1 cellular context compared by ENCODE assay signal in genomic region chr4:70839537-70840093, GRCh38.
TF ChIP-seq lines count a peak whose summit lies in the region.

Gene GRSF1, minus strand, starts transcription at chr4:70839890. Its CDS starts 63 bp downstream, at chr4:70839827.

TF ChIP-seq in HepG2, 621 proteins besides CTCF, POLR2A, EP300 and RAD21 (continued from another document and continues in another):
- TF ChIP-seq, protein P1, sequence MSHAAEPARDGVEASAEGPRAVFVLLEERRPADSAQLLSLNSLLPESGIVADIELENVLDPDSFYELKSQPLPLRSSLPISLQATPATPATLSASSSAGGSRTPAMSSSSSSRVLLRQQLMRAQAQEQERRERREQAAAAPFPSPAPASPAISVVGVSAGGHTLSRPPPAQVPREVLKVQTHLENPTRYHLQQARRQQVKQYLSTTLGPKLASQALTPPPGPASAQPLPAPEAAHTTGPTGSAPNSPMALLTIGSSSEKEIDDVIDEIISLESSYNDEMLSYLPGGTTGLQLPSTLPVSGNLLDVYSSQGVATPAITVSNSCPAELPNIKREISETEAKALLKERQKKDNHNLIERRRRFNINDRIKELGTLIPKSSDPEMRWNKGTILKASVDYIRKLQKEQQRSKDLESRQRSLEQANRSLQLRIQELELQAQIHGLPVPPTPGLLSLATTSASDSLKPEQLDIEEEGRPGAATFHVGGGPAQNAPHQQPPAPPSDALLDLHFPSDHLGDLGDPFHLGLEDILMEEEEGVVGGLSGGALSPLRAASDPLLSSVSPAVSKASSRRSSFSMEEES (CRISPR knock-in tag; IDR thresholded peaks at IDR 0.05) = no peak
- TF ChIP-seq, protein P2, sequence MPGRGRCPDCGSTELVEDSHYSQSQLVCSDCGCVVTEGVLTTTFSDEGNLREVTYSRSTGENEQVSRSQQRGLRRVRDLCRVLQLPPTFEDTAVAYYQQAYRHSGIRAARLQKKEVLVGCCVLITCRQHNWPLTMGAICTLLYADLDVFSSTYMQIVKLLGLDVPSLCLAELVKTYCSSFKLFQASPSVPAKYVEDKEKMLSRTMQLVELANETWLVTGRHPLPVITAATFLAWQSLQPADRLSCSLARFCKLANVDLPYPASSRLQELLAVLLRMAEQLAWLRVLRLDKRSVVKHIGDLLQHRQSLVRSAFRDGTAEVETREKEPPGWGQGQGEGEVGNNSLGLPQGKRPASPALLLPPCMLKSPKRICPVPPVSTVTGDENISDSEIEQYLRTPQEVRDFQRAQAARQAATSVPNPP (CRISPR knock-in tag; IDR thresholded peaks at IDR 0.05) = peak; percentile 33; the same call in 1 of the 2 replicates
- TF ChIP-seq MEIS2 (CRISPR knock-in tag; IDR thresholded peaks at IDR 0.05) (peak; percentile 15; the same call in 1 of the 2 replicates), ZNF350 (CRISPR knock-in tag; IDR thresholded peaks at IDR 0.05; ENCODE audit: borderline replicate concordance, low read depth) (no peak), ZSCAN21 (CRISPR knock-in tag; IDR thresholded peaks at IDR 0.05; ENCODE audit: borderline replicate concordance) (peak; percentile 81), ZBTB7B (CRISPR knock-in tag; IDR thresholded peaks at IDR 0.05) (no peak), AHDC1 (CRISPR knock-in tag; IDR thresholded peaks at IDR 0.05; ENCODE audit: borderline replicate concordance) (no peak), ATRX (CRISPR knock-in tag; IDR thresholded peaks at IDR 0.05; ENCODE audit: borderline replicate concordance) (no peak), ZNF460 (CRISPR knock-in tag; IDR thresholded peaks at IDR 0.05; ENCODE audit: borderline replicate concordance) (no peak), TBX2 (CRISPR knock-in tag; IDR thresholded peaks at IDR 0.05; ENCODE audit: borderline replicate concordance) (no peak), ZNF598 (CRISPR knock-in tag; IDR thresholded peaks at IDR 0.05; ENCODE audit: borderline replicate concordance) (no peak), STAG1 (CRISPR knock-in tag; IDR thresholded peaks at IDR 0.05) (no peak), CBX2 (IDR thresholded peaks at IDR 0.05; ENCODE audit: low read depth, low read length) (no peak), CBX2 (CRISPR knock-in tag; IDR thresholded peaks at IDR 0.05; ENCODE audit: low read depth) (no peak), SRF (IDR thresholded peaks at IDR 0.05; ENCODE audit: low read depth, low read length) (no peak), SP5 (CRISPR knock-in tag; IDR thresholded peaks at IDR 0.05; ENCODE audit: borderline replicate concordance, low read depth) (peak; percentile 81), ZNF670 (CRISPR knock-in tag; IDR thresholded peaks at IDR 0.05; ENCODE audit: borderline replicate concordance) (no peak), ZNF512B (CRISPR knock-in tag; IDR thresholded peaks at IDR 0.05; ENCODE audit: borderline replicate concordance) (no peak), SMYD3 (CRISPR knock-in tag; IDR thresholded peaks at IDR 0.05) (no peak), FOXJ3 (CRISPR knock-in tag; IDR thresholded peaks at IDR 0.05; ENCODE audit: borderline replicate concordance) (no peak), ZBTB3 (CRISPR knock-in tag; IDR thresholded peaks at IDR 0.05; ENCODE audit: borderline replicate concordance, low read depth) (no peak), ARNT2 (CRISPR knock-in tag; IDR thresholded peaks at IDR 0.05; ENCODE audit: low read depth) (no peak; the same call in 1 of the 2 replicates), PITX1 (CRISPR knock-in tag; IDR thresholded peaks at IDR 0.05) (no peak)
- TF ChIP-seq, protein P3, sequence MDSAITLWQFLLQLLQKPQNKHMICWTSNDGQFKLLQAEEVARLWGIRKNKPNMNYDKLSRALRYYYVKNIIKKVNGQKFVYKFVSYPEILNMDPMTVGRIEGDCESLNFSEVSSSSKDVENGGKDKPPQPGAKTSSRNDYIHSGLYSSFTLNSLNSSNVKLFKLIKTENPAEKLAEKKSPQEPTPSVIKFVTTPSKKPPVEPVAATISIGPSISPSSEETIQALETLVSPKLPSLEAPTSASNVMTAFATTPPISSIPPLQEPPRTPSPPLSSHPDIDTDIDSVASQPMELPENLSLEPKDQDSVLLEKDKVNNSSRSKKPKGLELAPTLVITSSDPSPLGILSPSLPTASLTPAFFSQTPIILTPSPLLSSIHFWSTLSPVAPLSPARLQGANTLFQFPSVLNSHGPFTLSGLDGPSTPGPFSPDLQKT (CRISPR knock-in tag; IDR thresholded peaks at IDR 0.05; ENCODE audit: borderline replicate concordance) = no peak
- TF ChIP-seq, protein P4, sequence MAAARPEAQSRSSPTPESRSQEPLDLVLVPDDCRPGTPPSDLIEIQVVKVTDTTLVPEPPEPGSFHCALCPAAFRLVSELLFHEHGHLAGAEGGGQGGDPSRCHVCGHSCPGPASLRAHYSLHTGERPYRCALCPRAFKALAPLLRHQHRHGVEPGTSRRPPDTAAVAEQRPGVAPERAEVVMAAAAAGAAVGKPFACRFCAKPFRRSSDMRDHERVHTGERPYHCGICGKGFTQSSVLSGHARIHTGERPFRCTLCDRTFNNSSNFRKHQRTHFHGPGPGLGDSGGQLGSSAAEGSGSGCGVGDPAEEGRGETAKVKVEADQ (CRISPR knock-in tag; IDR thresholded peaks at IDR 0.05; ENCODE audit: borderline replicate concordance) = peak; percentile 7; the same call in 1 of the 2 replicates
- TF ChIP-seq, protein P5, sequence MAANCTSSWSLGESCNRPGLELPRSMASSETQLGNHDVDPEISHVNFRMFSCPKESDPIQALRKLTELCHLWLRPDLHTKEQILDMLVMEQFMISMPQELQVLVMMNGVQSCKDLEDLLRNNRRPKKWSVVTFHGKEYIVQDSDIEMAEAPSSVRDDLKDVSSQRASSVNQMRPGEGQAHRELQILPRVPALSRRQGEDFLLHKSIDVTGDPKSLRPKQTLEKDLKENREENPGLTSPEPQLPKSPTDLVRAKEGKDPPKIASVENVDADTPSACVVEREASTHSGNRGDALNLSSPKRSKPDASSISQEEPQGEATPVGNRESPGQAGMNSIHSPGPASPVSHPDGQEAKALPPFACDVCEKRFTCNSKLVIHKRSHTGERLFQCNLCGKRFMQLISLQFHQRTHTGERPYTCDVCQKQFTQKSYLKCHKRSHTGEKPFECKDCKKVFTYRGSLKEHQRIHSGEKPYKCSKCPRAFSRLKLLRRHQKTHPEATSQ (CRISPR knock-in tag; IDR thresholded peaks at IDR 0.05; ENCODE audit: borderline replicate concordance) = no peak
- TF ChIP-seq, protein P6, sequence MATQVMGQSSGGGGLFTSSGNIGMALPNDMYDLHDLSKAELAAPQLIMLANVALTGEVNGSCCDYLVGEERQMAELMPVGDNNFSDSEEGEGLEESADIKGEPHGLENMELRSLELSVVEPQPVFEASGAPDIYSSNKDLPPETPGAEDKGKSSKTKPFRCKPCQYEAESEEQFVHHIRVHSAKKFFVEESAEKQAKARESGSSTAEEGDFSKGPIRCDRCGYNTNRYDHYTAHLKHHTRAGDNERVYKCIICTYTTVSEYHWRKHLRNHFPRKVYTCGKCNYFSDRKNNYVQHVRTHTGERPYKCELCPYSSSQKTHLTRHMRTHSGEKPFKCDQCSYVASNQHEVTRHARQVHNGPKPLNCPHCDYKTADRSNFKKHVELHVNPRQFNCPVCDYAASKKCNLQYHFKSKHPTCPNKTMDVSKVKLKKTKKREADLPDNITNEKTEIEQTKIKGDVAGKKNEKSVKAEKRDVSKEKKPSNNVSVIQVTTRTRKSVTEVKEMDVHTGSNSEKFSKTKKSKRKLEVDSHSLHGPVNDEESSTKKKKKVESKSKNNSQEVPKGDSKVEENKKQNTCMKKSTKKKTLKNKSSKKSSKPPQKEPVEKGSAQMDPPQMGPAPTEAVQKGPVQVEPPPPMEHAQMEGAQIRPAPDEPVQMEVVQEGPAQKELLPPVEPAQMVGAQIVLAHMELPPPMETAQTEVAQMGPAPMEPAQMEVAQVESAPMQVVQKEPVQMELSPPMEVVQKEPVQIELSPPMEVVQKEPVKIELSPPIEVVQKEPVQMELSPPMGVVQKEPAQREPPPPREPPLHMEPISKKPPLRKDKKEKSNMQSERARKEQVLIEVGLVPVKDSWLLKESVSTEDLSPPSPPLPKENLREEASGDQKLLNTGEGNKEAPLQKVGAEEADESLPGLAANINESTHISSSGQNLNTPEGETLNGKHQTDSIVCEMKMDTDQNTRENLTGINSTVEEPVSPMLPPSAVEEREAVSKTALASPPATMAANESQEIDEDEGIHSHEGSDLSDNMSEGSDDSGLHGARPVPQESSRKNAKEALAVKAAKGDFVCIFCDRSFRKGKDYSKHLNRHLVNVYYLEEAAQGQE (IDR thresholded peaks at IDR 0.05; ENCODE audit: borderline replicate concordance in 1 of 2, low read depth in 1 of 2, low read length in 2 of 2) = peak in 1 of 2 experiments; percentile 16; a peak in 1 of 4 replicates
- TF ChIP-seq, protein P7, sequence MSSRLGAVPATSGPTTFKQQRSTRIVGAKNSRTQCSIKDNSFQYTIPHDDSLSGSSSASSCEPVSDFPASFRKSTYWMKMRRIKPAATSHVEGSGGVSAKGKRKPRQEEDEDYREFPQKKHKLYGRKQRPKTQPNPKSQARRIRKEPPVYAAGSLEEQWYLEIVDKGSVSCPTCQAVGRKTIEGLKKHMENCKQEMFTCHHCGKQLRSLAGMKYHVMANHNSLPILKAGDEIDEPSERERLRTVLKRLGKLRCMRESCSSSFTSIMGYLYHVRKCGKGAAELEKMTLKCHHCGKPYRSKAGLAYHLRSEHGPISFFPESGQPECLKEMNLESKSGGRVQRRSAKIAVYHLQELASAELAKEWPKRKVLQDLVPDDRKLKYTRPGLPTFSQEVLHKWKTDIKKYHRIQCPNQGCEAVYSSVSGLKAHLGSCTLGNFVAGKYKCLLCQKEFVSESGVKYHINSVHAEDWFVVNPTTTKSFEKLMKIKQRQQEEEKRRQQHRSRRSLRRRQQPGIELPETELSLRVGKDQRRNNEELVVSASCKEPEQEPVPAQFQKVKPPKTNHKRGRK (CRISPR knock-in tag; IDR thresholded peaks at IDR 0.05) = no peak
